ENCODE assay signal across 15 cellular contexts in the genomic region with DNA sequence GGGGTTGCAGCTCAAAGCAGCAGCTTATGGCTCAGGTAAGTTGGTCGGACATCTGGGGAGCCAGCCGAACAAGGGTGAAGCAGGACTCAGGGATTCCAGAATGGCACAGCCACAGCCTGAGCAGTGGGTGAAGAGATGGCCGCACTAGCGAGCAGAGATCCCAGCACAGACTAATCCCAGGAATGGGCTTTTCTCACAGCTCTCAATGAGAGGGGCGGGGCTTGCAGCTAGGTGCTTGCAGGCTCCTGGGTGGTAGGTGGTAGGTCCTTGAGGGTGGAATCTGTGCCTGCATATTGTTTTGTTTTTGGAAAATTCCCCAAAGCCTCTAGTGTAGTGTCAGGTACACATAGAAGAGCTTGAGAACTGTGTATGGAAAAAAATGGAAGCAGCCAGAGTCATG. TPM values are rescaled to one million over a fixed set of nuclear protein-coding genes. Genes with fewer than 3 reads are reported as not detected.
DNase-seq lines count a peak whose midpoint lies in the region; ATAC-seq and TF ChIP-seq lines count a peak whose summit lies in the region.
"Had no signal": no experiment of that assay in that cellular context is flagged by ENCODE, and none has a peak within 500 bp of the region (broad histone marks: within the 10 kb centered on the region; RNA-seq: fewer than 3 reads in every experiment).

No MANE protein-coding gene starts in this region.

- no peaks in the 10 kb centered on the region for H3K9me3 Mint-ChIP-seq in activated naive CD4-positive, alpha-beta T cell treated with anti-CD3 and anti-CD28 coated beads, Interleukin-2, amount 10 ng/mL, durations not matched to agents 7 days and 5 days
- no peaks in the 10 kb centered on the region for H3K9me3 Mint-ChIP-seq in activated naive CD4-positive, alpha-beta T cell treated with anti-CD3 and anti-CD28 coated beads for 36 hours
- H3K9me3 Mint-ChIP-seq in endodermal cell, result no peaks in the 10 kb centered on the region
- H3K9me3 Mint-ChIP-seq in stimulated activated naive B cell treated with anti-CD40 and anti-IgM and Interleukin-4, amounts not matched to agents 10 μg/mL and 1 μg/mL and 100 μg/mL, for 72 hours, result no peaks in the 10 kb centered on the region

- H3K4me1 ChIP-seq in endodermal cell (ENCODE audit: control insufficient read depth, insufficient read depth, low read length) (no peaks in the 10 kb centered on the region), A673 (ENCODE audit: insufficient read depth, low read length, poor library complexity, severe bottlenecking) (no peaks in the 10 kb centered on the region)

- no TSS peak for BruUV-seq in A673 (replicated peaks; lab: Mats Ljungman, UMichigan)

- no peaks in the 10 kb centered on the region for H3K27me3 ChIP-seq in endodermal cell (ENCODE audit: control insufficient read depth, insufficient read depth, low read length, poor library complexity, severe bottlenecking)
- peaks cover 19% of the 10 kb centered on the region for H3K27me3 ChIP-seq in A673 (replicated peaks; ENCODE audit: insufficient read depth, low read depth, low read length, poor library complexity)

- H3K9ac ChIP-seq in endodermal cell (ENCODE audit: extremely low read depth, low read length, poor library complexity, severe bottlenecking), result no peak overlapping the region

- peaks cover 79% of the 10 kb centered on the region for H3K36me3 Mint-ChIP-seq in activated naive CD4-positive, alpha-beta T cell treated with anti-CD3 and anti-CD28 coated beads, Interleukin-2, amount 10 ng/mL, durations not matched to agents 7 days and 5 days
- H3K36me3 Mint-ChIP-seq in activated naive CD4-positive, alpha-beta T cell treated with anti-CD3 and anti-CD28 coated beads for 36 hours (ENCODE audit: low read depth), result peaks cover 28% of the 10 kb centered on the region
- peaks cover 10% of the 10 kb centered on the region for H3K36me3 Mint-ChIP-seq in T-helper 17 cell (ENCODE audit: low read depth)
- H3K36me3 Mint-ChIP-seq in endodermal cell (ENCODE audit: low read depth), result no peaks in the 10 kb centered on the region
- peaks cover 45 to 68% of the 10 kb centered on the region in 2 donors for H3K36me3 Mint-ChIP-seq in stimulated activated naive B cell treated with anti-CD40 and anti-IgM and Interleukin-4, amounts not matched to agents 10 μg/mL and 1 μg/mL and 100 μg/mL, for 72 hours

- 89 to 100% methylated on average over 2 to 5 of the region's 5 CpGs for WGBS in endodermal cell (ENCODE audit: insufficient coverage in 1 of 2, insufficient read length in 1 of 2), 2 experiments

- ATAC-seq in T-helper 17 cell, result no peak
- ATAC-seq in stimulated activated naive B cell treated with anti-CD40 and anti-IgM and Interleukin-4, amounts not matched to agents 10 μg/mL and 1 μg/mL and 100 μg/mL, for 72 hours (replicated peaks), result no peak
- ATAC-seq: Right ventricle myocardium inferior had no signal

- CTCF ChIA-PET in activated naive CD4-positive, alpha-beta T cell treated with anti-CD3 and anti-CD28 coated beads, Interleukin-2, amount 10 ng/mL, durations not matched to agents 7 days and 5 days (lab: Charles Lee), result interaction anchor here (0.7 to 2.0 kb wide), 2 partner anchors 29 to 32 kb away, joined by 3 to 10 read pairs; no protein-coding TSS in a partner anchor
- CTCF ChIA-PET in activated naive CD4-positive, alpha-beta T cell treated with anti-CD3 and anti-CD28 coated beads for 36 hours (lab: Charles Lee), result interaction anchor here (0.6 to 1.3 kb wide), 6 partner anchors 8 to 136 kb away, joined by 3 to 8 read pairs (median 4); no protein-coding TSS in a partner anchor
- CTCF ChIA-PET in A673 (lab: Charles Lee), result no interaction called here

- DNase-seq in activated naive CD4-positive, alpha-beta T cell treated with anti-CD3 and anti-CD28 coated beads, Interleukin-2, amount 10 ng/mL, durations not matched to agents 7 days and 5 days, result no peak
- no peak for DNase-seq in activated naive CD4-positive, alpha-beta T cell treated with anti-CD3 and anti-CD28 coated beads for 36 hours
- no peak for DNase-seq in T-helper 17 cell
- peak; percentile 75 for DNase-seq in endodermal cell
- DNase-seq in stimulated activated naive B cell treated with anti-CD40 and anti-IgM and Interleukin-4, amounts not matched to agents 10 μg/mL and 1 μg/mL and 100 μg/mL, for 72 hours, result no peak
- DNase-seq in A673 (ENCODE audit: low spot score), result no peak
- DNase-seq in NCI-H526 treated with DMSO at 0.1 percent for 48 hours (lab: John Stamatoyannopoulos, UW), result no peak
- DNase-seq in kidney glomerular epithelial cell (lab: John Stamatoyannopoulos, UW), result no peak
- DNase-seq: AML-193, GF-D8, KBM-7, NCI-H1092, NCI-H1694 had no signal

- TF ChIP-seq CTCF in endodermal cell (conservative IDR thresholded peaks at IDR 0.05) (no peak), A673 (conservative IDR thresholded peaks at IDR 0.05; ENCODE audit: low read depth, low read length) (no peak)

- H3K27ac Mint-ChIP-seq in activated naive CD4-positive, alpha-beta T cell treated with anti-CD3 and anti-CD28 coated beads, Interleukin-2, amount 10 ng/mL, durations not matched to agents 7 days and 5 days, result peak overlapping the region; percentile 59
- no peak overlapping the region for H3K27ac Mint-ChIP-seq in activated naive CD4-positive, alpha-beta T cell treated with anti-CD3 and anti-CD28 coated beads for 36 hours
- peak overlapping the region; percentile 43 for H3K27ac Mint-ChIP-seq in T-helper 17 cell
- no peak overlapping the region for H3K27ac Mint-ChIP-seq in endodermal cell
- H3K27ac Mint-ChIP-seq in stimulated activated naive B cell treated with anti-CD40 and anti-IgM and Interleukin-4, amounts not matched to agents 10 μg/mL and 1 μg/mL and 100 μg/mL, for 72 hours, result peak overlapping the region; percentile 76

- peaks cover 6% of the 10 kb centered on the region for H3K36me3 ChIP-seq in endodermal cell (ENCODE audit: control insufficient read depth, insufficient read depth, low read length)
- H3K36me3 ChIP-seq in A673 (ENCODE audit: insufficient read depth, low read length, poor library complexity, severe bottlenecking), result no peaks in the 10 kb centered on the region

- no peak overlapping the region for H3K4me3 Mint-ChIP-seq in activated naive CD4-positive, alpha-beta T cell treated with anti-CD3 and anti-CD28 coated beads, Interleukin-2, amount 10 ng/mL, durations not matched to agents 7 days and 5 days
- no peak overlapping the region for H3K4me3 Mint-ChIP-seq in activated naive CD4-positive, alpha-beta T cell treated with anti-CD3 and anti-CD28 coated beads for 36 hours
- H3K4me3 Mint-ChIP-seq in T-helper 17 cell (no peak overlapping the region), endodermal cell (no peak overlapping the region)
- no peak overlapping the region for H3K4me3 Mint-ChIP-seq in stimulated activated naive B cell treated with anti-CD40 and anti-IgM and Interleukin-4, amounts not matched to agents 10 μg/mL and 1 μg/mL and 100 μg/mL, for 72 hours

- intact Hi-C loops in activated naive CD4-positive, alpha-beta T cell treated with anti-CD3 and anti-CD28 coated beads for 36 hours (cut with micrococcal nuclease), result no loop called here
- intact Hi-C loops in A673 (cut with micrococcal nuclease; ENCODE audit: unreplicated experiment), result no loop called here

- H3K4me1 Mint-ChIP-seq in activated naive CD4-positive, alpha-beta T cell treated with anti-CD3 and anti-CD28 coated beads, Interleukin-2, amount 10 ng/mL, durations not matched to agents 7 days and 5 days, result peaks cover 78% of the 10 kb centered on the region
- peaks cover 89% of the 10 kb centered on the region for H3K4me1 Mint-ChIP-seq in activated naive CD4-positive, alpha-beta T cell treated with anti-CD3 and anti-CD28 coated beads for 36 hours (ENCODE audit: low read depth)
- H3K4me1 Mint-ChIP-seq in T-helper 17 cell (peaks cover 83% of the 10 kb centered on the region), endodermal cell (peaks cover 6% of the 10 kb centered on the region)
- peaks cover 78 to 96% of the 10 kb centered on the region in 2 donors for H3K4me1 Mint-ChIP-seq in stimulated activated naive B cell treated with anti-CD40 and anti-IgM and Interleukin-4, amounts not matched to agents 10 μg/mL and 1 μg/mL and 100 μg/mL, for 72 hours

- H3K27me3 Mint-ChIP-seq in activated naive CD4-positive, alpha-beta T cell treated with anti-CD3 and anti-CD28 coated beads, Interleukin-2, amount 10 ng/mL, durations not matched to agents 7 days and 5 days, result no peaks in the 10 kb centered on the region
- no peaks in the 10 kb centered on the region for H3K27me3 Mint-ChIP-seq in activated naive CD4-positive, alpha-beta T cell treated with anti-CD3 and anti-CD28 coated beads for 36 hours (ENCODE audit: low read depth)
- H3K27me3 Mint-ChIP-seq in T-helper 17 cell (no peaks in the 10 kb centered on the region), endodermal cell (ENCODE audit: insufficient read depth) (no peaks in the 10 kb centered on the region)
- H3K27me3 Mint-ChIP-seq in stimulated activated naive B cell treated with anti-CD40 and anti-IgM and Interleukin-4, amounts not matched to agents 10 μg/mL and 1 μg/mL and 100 μg/mL, for 72 hours, result no peaks in the 10 kb centered on the region

- POLR2A ChIA-PET in A673 (lab: Charles Lee; ENCODE audit: low non-redundant PET), result no interaction called here

- H3K9me3 ChIP-seq in T-helper 17 cell (ENCODE audit: control insufficient read depth, low read length, poor library complexity, severe bottlenecking) (no peaks in the 10 kb centered on the region), endodermal cell (ENCODE audit: control insufficient read depth, low read length) (no peaks in the 10 kb centered on the region), A673 (ENCODE audit: low read depth, low read length, poor library complexity, severe bottlenecking) (no peaks in the 10 kb centered on the region)

- H3K4me3 ChIP-seq in endodermal cell (ENCODE audit: low read length), result no peak overlapping the region
- no peak overlapping the region for H3K4me3 ChIP-seq in A673 (ENCODE audit: low read depth, low read length, poor library complexity, severe bottlenecking)

- H3K27ac ChIP-seq in endodermal cell (ENCODE audit: low read depth, low read length) (no peak overlapping the region), A673 (ENCODE audit: low read depth, low read length, poor library complexity, severe bottlenecking) (no peak overlapping the region)
- H3K27ac ChIP-seq: HL-60 had no signal

RNA-seq across cellular contexts. Expression of a gene that starts 9.0 kb away (rescaled TPM):
- total RNA-seq in activated naive CD4-positive, alpha-beta T cell treated with anti-CD3 and anti-CD28 coated beads for 36 hours, result 10 to 100 TPM; 19.5 to 21.4 TPM
- total RNA-seq in T-helper 17 cell (10 to 100 TPM; 29.0 to 31.5 TPM), endodermal cell (10 to 100 TPM in 1 of 2 donors, 1 to 10 TPM in 1; 9.2 to 12.9 TPM), A673 (2021) (not detected in 2 replicates)
- polyA plus RNA-seq in endodermal cell (2013, experiment 1 of 2), result 4.9 TPM
- 4.3 TPM for polyA plus RNA-seq in endodermal cell (2013, experiment 2 of 2)

Comparison
In these comparisons a context has a peak if more than half of its experiments do, and no peak if none do; other contexts are left out.
1. H3K27ac Mint-ChIP-seq: peak in activated naive CD4-positive, alpha-beta T cell treated with anti-CD3 and anti-CD28 coated beads, Interleukin-2, amount 10 ng/mL, durations not matched to agents 7 days and 5 days (single experiment), T-helper 17 cell (single experiment) and stimulated activated naive B cell treated with anti-CD40 and anti-IgM and Interleukin-4, amounts not matched to agents 10 μg/mL and 1 μg/mL and 100 μg/mL, for 72 hours (single experiment); none in activated naive CD4-positive, alpha-beta T cell treated with anti-CD3 and anti-CD28 coated beads for 36 hours (single experiment) and endodermal cell (single experiment).